Comparison of ENCODE assay signal across 8 cellular contexts in genomic region chr20:36773123-36773547, GRCh38. TPM values are rescaled to one million over a fixed set of nuclear protein-coding genes. Genes with fewer than 3 reads are reported as not detected.
DNase-seq lines count a peak whose midpoint lies in the region; ATAC-seq and TF ChIP-seq lines count a peak whose summit lies in the region.

No MANE protein-coding gene starts in this region.

- TF ChIP-seq RAD21 in liver (IDR thresholded peaks at IDR 0.05): no peak

- H3K9me3 ChIP-seq in ascending aorta: no peaks in the 10 kb centered on the region
- no peaks in the 10 kb centered on the region for H3K9me3 ChIP-seq in liver (ENCODE audit: control insufficient read depth in 4 of 4, low read length in 3 of 4)

- DNase-seq in ascending aorta (ENCODE audit: low spot score in 2 of 2) (no peak), retina (no peak), glomerular visceral epithelial cell (ENCODE audit: extremely low spot score) (no peak)
- no peak for DNase-seq in activated CD4-positive, alpha-beta T cell treated with anti-CD3 and anti-CD28 coated beads for 4 hours

- peak overlapping the region; percentile 72 for H3K4me3 ChIP-seq in GM12875 (ENCODE audit: low read depth, low read length)
- H3K4me3 ChIP-seq in ascending aorta: peak overlapping the region; percentile 72 to 85
- H3K4me3 ChIP-seq in liver (ENCODE audit: low read depth in 1 of 3, low read length in 3 of 3): peak overlapping the region; percentile 75 to 93 (median 77)
- H3K4me3 ChIP-seq in urinary bladder (ENCODE audit: low read depth, low read length): peak overlapping the region; percentile 64

- H3K27ac ChIP-seq in ascending aorta (peak overlapping the region; percentile 97 to 98), liver (ENCODE audit: low read depth in 1 of 2, low read length in 2 of 2) (peak overlapping the region in 1 of 2 donors; percentile 95), urinary bladder (ENCODE audit: low read depth) (no peak overlapping the region)

- H3K9ac ChIP-seq in liver (ENCODE audit: low read depth in 1 of 2, low read length in 2 of 2): peak overlapping the region; percentile 2 to 64

- TF ChIP-seq CTCF in GM12875 (IDR thresholded peaks at IDR 0.05; ENCODE audit: borderline replicate concordance, insufficient read depth, low read depth, low read length) (no peak), ascending aorta (IDR thresholded peaks at IDR 0.05) (no peak), liver (IDR thresholded peaks at IDR 0.05; ENCODE audit: low read depth, low read length, missing input control) (no peak)

- peaks cover 3 to 19% of the 10 kb centered on the region in 2 donors for H3K4me1 ChIP-seq in ascending aorta
- H3K4me1 ChIP-seq in liver (ENCODE audit: control insufficient read depth in 4 of 4, insufficient read depth in 4 of 4, low read length in 3 of 4): peaks cover 0 to 16% (median 12%) of the 10 kb centered on the region in 4 donors
- no peaks in the 10 kb centered on the region for H3K4me1 ChIP-seq in urinary bladder (ENCODE audit: insufficient read depth)

- H3K27me3 ChIP-seq in ascending aorta (no peaks in the 10 kb centered on the region), liver (ENCODE audit: control insufficient read depth in 4 of 4, insufficient read depth in 4 of 4, low read length in 3 of 4) (no peaks in the 10 kb centered on the region)

- intact Hi-C loops in ascending aorta (cut with DNase I): loop anchor here (1.0 to 5.0 kb wide), 3 partner anchors 27 to 231 kb away; partner anchors contain the start of genes MYL9 and NDRG3

- peak; percentile 4 for ATAC-seq in HG03196 (IDR thresholded peaks at IDR 0.05; ENCODE audit: unreplicated experiment)

- H3K36me3 ChIP-seq in ascending aorta: no peaks in the 10 kb centered on the region
- peaks cover 0 to 2% (median 1%) of the 10 kb centered on the region in 4 donors for H3K36me3 ChIP-seq in liver (ENCODE audit: control insufficient read depth in 4 of 4, insufficient read depth in 3 of 4, low read depth in 1 of 4, low read length in 3 of 4)
- no peaks in the 10 kb centered on the region for H3K36me3 ChIP-seq in urinary bladder (ENCODE audit: insufficient read depth)

- 3% methylated on average over 19 of the region's 19 CpGs for WGBS in liver
- WGBS in urinary bladder: 2% methylated on average over 19 of the region's 19 CpGs

TF ChIP-seq in liver, 16 proteins besides CTCF, POLR2A, EP300 and RAD21:
- TF ChIP-seq, protein P1, sequence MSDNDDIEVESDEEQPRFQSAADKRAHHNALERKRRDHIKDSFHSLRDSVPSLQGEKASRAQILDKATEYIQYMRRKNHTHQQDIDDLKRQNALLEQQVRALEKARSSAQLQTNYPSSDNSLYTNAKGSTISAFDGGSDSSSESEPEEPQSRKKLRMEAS (IDR thresholded peaks at IDR 0.05): no peak
- TF ChIP-seq FOXA1 (IDR thresholded peaks at IDR 0.05) (no peak), EGR1 (IDR thresholded peaks at IDR 0.05; ENCODE audit: low read depth in 2 of 2) (no peak), HNF4G (IDR thresholded peaks at IDR 0.05) (no peak), SP1 (IDR thresholded peaks at IDR 0.05) (no peak)
- TF ChIP-seq, protein P2, sequence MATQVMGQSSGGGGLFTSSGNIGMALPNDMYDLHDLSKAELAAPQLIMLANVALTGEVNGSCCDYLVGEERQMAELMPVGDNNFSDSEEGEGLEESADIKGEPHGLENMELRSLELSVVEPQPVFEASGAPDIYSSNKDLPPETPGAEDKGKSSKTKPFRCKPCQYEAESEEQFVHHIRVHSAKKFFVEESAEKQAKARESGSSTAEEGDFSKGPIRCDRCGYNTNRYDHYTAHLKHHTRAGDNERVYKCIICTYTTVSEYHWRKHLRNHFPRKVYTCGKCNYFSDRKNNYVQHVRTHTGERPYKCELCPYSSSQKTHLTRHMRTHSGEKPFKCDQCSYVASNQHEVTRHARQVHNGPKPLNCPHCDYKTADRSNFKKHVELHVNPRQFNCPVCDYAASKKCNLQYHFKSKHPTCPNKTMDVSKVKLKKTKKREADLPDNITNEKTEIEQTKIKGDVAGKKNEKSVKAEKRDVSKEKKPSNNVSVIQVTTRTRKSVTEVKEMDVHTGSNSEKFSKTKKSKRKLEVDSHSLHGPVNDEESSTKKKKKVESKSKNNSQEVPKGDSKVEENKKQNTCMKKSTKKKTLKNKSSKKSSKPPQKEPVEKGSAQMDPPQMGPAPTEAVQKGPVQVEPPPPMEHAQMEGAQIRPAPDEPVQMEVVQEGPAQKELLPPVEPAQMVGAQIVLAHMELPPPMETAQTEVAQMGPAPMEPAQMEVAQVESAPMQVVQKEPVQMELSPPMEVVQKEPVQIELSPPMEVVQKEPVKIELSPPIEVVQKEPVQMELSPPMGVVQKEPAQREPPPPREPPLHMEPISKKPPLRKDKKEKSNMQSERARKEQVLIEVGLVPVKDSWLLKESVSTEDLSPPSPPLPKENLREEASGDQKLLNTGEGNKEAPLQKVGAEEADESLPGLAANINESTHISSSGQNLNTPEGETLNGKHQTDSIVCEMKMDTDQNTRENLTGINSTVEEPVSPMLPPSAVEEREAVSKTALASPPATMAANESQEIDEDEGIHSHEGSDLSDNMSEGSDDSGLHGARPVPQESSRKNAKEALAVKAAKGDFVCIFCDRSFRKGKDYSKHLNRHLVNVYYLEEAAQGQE (IDR thresholded peaks at IDR 0.05): no peak

RNA-seq across cellular contexts. Expression of gene DSN1, which starts 0.4 kb away (rescaled TPM):
- 26.9 TPM for total RNA-seq in ascending aorta
- total RNA-seq in liver: 10 to 100 TPM in 1 of 2 donors, 1 to 10 TPM in 1; 6.2 to 14.6 TPM
- polyA plus RNA-seq in liver: 1 to 10 TPM; 3.5 to 4.0 TPM
- total RNA-seq in urinary bladder: 21.4 TPM
- 6.8 TPM for polyA plus RNA-seq in urinary bladder

RNA-seq across cellular contexts. Expression of gene NDRG3, which starts 27.2 kb away (rescaled TPM):
- total RNA-seq in ascending aorta: 36.9 TPM
- 1 to 10 TPM; 5.4 to 6.3 TPM for total RNA-seq in liver
- polyA plus RNA-seq in liver: 1 to 10 TPM; 3.1 to 3.7 TPM
- total RNA-seq in urinary bladder: 26.9 TPM
- polyA plus RNA-seq in urinary bladder: 21.7 TPM
